Comparison of ENCODE assay signal across 8 cellular contexts in the genomic region with DNA sequence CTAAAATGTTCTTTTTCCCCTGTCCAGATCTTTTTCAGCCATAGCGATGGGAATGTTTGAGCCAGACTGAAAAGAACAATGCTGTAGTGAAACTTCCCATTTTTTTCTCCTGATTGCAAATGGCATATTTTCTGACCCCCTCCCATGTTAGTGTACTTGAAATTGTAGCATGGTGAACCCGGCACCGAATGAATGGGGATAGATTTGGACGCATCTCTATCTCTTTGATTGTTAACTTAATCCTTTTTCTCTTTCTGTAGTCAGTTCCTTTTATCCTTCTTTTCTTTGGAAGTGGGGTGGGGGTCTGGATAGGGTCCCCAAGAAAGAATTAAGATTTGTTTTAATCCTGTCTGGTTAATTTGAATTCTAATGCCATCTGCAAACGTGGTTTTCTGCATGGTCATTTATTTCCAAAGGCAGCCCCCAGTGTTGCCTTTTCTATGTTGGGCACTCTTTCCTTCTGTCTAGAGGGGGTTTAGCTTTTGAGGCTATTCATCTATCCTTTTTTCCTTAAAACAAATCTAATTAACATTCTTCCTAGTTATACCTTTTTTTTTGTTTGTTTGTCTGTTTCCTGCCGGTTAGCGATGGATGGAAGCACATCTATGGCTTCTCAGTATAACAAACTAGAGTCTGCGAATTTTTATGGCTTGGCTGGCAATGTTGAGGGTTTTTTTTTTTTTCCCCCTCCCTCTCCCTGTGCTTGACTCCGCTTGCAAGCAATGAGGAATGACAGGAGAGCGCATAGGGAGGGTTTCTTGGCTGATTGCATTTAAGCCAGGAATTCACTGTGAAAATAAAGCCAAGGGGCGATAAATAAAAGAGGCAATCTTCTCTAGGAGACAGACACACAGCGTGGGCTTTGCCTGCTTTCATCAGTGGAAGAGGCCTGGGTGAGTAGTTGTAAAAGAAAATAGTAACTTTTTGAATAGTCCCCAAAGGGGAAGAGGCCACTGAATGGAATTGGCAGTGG. TPM values are rescaled to one million over a fixed set of nuclear protein-coding genes. Genes with fewer than 3 reads are reported as not detected.
DNase-seq lines count a peak whose midpoint lies in the region; ATAC-seq, FAIRE-seq and TF ChIP-seq lines count a peak whose summit lies in the region.

No MANE protein-coding gene starts in this region.

- H3K9me3 ChIP-seq in AG04450 (ENCODE audit: control insufficient read depth, insufficient read depth, low read length), result peaks cover 3% of the 10 kb centered on the region; the same call in 1 of the 2 replicates
- no peaks in the 10 kb centered on the region for H3K9me3 ChIP-seq in HUES64 (ENCODE audit: insufficient read depth, low read depth, low read length)
- no peaks in the 10 kb centered on the region for H3K9me3 ChIP-seq in mesenchymal stem cell (ENCODE audit: control insufficient read depth, low read length)

- no peak overlapping the region for H2BK12ac ChIP-seq in mesenchymal stem cell (ENCODE audit: low read length in 2 of 2)

- H4K91ac ChIP-seq in mesenchymal stem cell (ENCODE audit: low read length), result no peak overlapping the region

- no peak for TF ChIP-seq CTCF in AG04450 (IDR thresholded peaks at IDR 0.05; ENCODE audit: low read depth, low read length)
- TF ChIP-seq CTCF in bronchial epithelial cell (IDR thresholded peaks at IDR 0.05; ENCODE audit: insufficient read depth, low read length, severe bottlenecking), result no peak

- H3K18ac ChIP-seq in mesenchymal stem cell (ENCODE audit: low read depth in 1 of 2, low read length in 2 of 2), result no peak overlapping the region

- H3K4me1 ChIP-seq in HUES64 (ENCODE audit: insufficient read depth, low read length) (peaks cover 17% of the 10 kb centered on the region), mesenchymal stem cell (ENCODE audit: control insufficient read depth, insufficient read depth, low read depth, low read length) (peaks cover 4% of the 10 kb centered on the region), urinary bladder (ENCODE audit: insufficient read depth) (no peaks in the 10 kb centered on the region)

- FAIRE-seq in bronchial epithelial cell (lab: Jason Lieb, UNC), result no peak

- no peak overlapping the region for H2BK15ac ChIP-seq in mesenchymal stem cell (ENCODE audit: low read depth, poor library complexity, severe bottlenecking)

- WGBS in HUES64, result 11% methylated on average over 6 of the region's 12 CpGs
- WGBS in mesenchymal stem cell, result 6% methylated on average over 7 of the region's 12 CpGs
- WGBS in urinary bladder, result 13% methylated on average over 12 of the region's 12 CpGs

- no peak overlapping the region for H4K8ac ChIP-seq in mesenchymal stem cell (ENCODE audit: low read length)

- no peak overlapping the region for H2BK5ac ChIP-seq in mesenchymal stem cell (ENCODE audit: low read depth, low read length, poor library complexity, severe bottlenecking)

- no peak overlapping the region for H3K4ac ChIP-seq in mesenchymal stem cell (ENCODE audit: low read depth in 1 of 2, low read length in 2 of 2)

- H3K27ac ChIP-seq in AG04450 (ENCODE audit: low read depth, low read length) (no peak overlapping the region), HUES64 (ENCODE audit: low read depth, low read length) (no peak overlapping the region), mesenchymal stem cell (ENCODE audit: low read length, poor library complexity, severe bottlenecking) (no peak overlapping the region), urinary bladder (ENCODE audit: low read depth) (no peak overlapping the region)

- peak overlapping the region; percentile 83 for H3K4me3 ChIP-seq in AG04450 (ENCODE audit: low read depth, low read length)
- peak overlapping the region; percentile 76 for H3K4me3 ChIP-seq in HUES64 (ENCODE audit: low read length)
- peak overlapping the region; percentile 93 for H3K4me3 ChIP-seq in bronchial epithelial cell (ENCODE audit: low read depth, low read length)
- peak overlapping the region in 1 of 2 experiments; percentile 84 for H3K4me3 ChIP-seq in mesenchymal stem cell (ENCODE audit: insufficient read depth in 1 of 2, low read depth in 1 of 2, low read length in 2 of 2)
- H3K4me3 ChIP-seq in urinary bladder (ENCODE audit: low read depth, low read length), result peak overlapping the region; percentile 98

- H3K9ac ChIP-seq in HUES64 (ENCODE audit: low read depth, low read length) (peak overlapping the region; percentile 77; the same call in 1 of the 2 replicates), mesenchymal stem cell (ENCODE audit: low read length) (peak overlapping the region; percentile 93)

- no peak for ATAC-seq in GM18909 (IDR thresholded peaks at IDR 0.05; ENCODE audit: poor library complexity, unreplicated experiment)

- no peak overlapping the region for H2AFZ ChIP-seq in mesenchymal stem cell (ENCODE audit: low read depth, low read length)

- H3K4me2 ChIP-seq in mesenchymal stem cell (ENCODE audit: low read length, poor library complexity, severe bottlenecking), result peak overlapping the region; percentile 89

- H3K23ac ChIP-seq in mesenchymal stem cell (ENCODE audit: low read length in 2 of 2), result no peak overlapping the region

- POLR2A ChIA-PET in AG04450 (lab: Yijun Ruan, JAX), result interaction anchor here (0.5 kb wide), 1 partner anchor 74 kb away, joined by 7 read pairs; no protein-coding TSS in a partner anchor

- no peaks in the 10 kb centered on the region for H3K27me3 ChIP-seq in AG04450 (ENCODE audit: control insufficient read depth, insufficient read depth, low read length)
- peaks cover 48% of the 10 kb centered on the region for H3K27me3 ChIP-seq in HUES64 (ENCODE audit: insufficient read depth, low read length)
- H3K27me3 ChIP-seq in bronchial epithelial cell (ENCODE audit: control insufficient read depth, insufficient read depth, low read length), result no peaks in the 10 kb centered on the region
- no peaks in the 10 kb centered on the region for H3K27me3 ChIP-seq in mesenchymal stem cell (ENCODE audit: control insufficient read depth in 1 of 2, insufficient read depth in 1 of 2, low read length in 2 of 2)

- CTCF ChIA-PET in AG04450 (lab: Charles Lee), result interaction anchor here (0.8 to 2.0 kb wide), 4 partner anchors 279 to 594 kb away, joined by 4 to 17 read pairs (median 6); no protein-coding TSS in a partner anchor

- peaks cover 2% of the 10 kb centered on the region for H3K79me1 ChIP-seq in mesenchymal stem cell (replicated peaks; ENCODE audit: low read length, poor library complexity, severe bottlenecking)

- no peak overlapping the region for H2BK120ac ChIP-seq in mesenchymal stem cell (ENCODE audit: low read depth, low read length)

- DNase-seq in AG04450 (ENCODE audit: low read depth, low spot score) (no peak), bronchial epithelial cell (ENCODE audit: low read depth) (peak; percentile 32), mesenchymal stem cell (peak; percentile 64), DMS53 (lab: John Stamatoyannopoulos, UW) (no peak)
- DNase-seq in activated CD4-positive, alpha-beta T cell treated with anti-CD3 and anti-CD28 coated beads for 48 hours, result no peak

- no peaks in the 10 kb centered on the region for H3K36me3 ChIP-seq in HUES64 (ENCODE audit: insufficient read depth, low read length)
- no peaks in the 10 kb centered on the region for H3K36me3 ChIP-seq in bronchial epithelial cell (ENCODE audit: control insufficient read depth, insufficient read depth, low read length)
- peaks cover 3 to 5% of the 10 kb centered on the region in 2 experiments for H3K36me3 ChIP-seq in mesenchymal stem cell (ENCODE audit: control insufficient read depth in 1 of 2, insufficient read depth in 2 of 2, low read depth in 1 of 2, low read length in 2 of 2)
- no peaks in the 10 kb centered on the region for H3K36me3 ChIP-seq in urinary bladder (ENCODE audit: insufficient read depth)

- no peak overlapping the region for H2AK5ac ChIP-seq in mesenchymal stem cell (ENCODE audit: low read length, severe bottlenecking)

- peak overlapping the region in 1 of 2 experiments; percentile 26 for H3K14ac ChIP-seq in mesenchymal stem cell (ENCODE audit: low read length in 2 of 2)

RNA-seq across cellular contexts. Expression of a gene that starts 2.5 kb away (rescaled TPM):
- 18.6 and 18.9 TPM in 2 replicates for polyA plus RNA-seq in AG04450 (2011; rRNA removed)
- polyA minus RNA-seq in AG04450 (2011; rRNA and poly(A)+ RNA removed), result 46.3 and 48.7 TPM in 2 replicates
- 7.7 TPM for polyA plus RNA-seq in HUES64 (2013, experiment 1 of 2)
- polyA plus RNA-seq in HUES64 (2013, experiment 2 of 2), result 11.5 TPM
- total RNA-seq in bronchial epithelial cell, result 5.6 and 5.8 TPM in 2 replicates
- 12.1 TPM for polyA plus RNA-seq in mesenchymal stem cell (2013, experiment 1 of 2)
- 12.1 TPM for polyA plus RNA-seq in mesenchymal stem cell (2013, experiment 2 of 2)
- total RNA-seq in urinary bladder, result 21.4 TPM
- polyA plus RNA-seq in urinary bladder, result 6.0 TPM

Comparison
In these comparisons a context has a peak if more than half of its experiments do, and no peak if none do; other contexts are left out.
1. DNase-seq: peak in bronchial epithelial cell (single experiment) and mesenchymal stem cell (single experiment); none in AG04450 (single experiment), DMS53 (single experiment) and activated CD4-positive, alpha-beta T cell treated with anti-CD3 and anti-CD28 coated beads for 48 hours (single experiment).